ENCODE assay signal across 21 cellular contexts in genomic region chr11:11215944-11216343, GRCh38.
DNase-seq lines count a peak whose midpoint lies in the region; ATAC-seq and TF ChIP-seq lines count a peak whose summit lies in the region.
"Had no signal": no experiment of that assay in that cellular context is flagged by ENCODE, and none has a peak within 500 bp of the region (broad histone marks: within the 10 kb centered on the region; RNA-seq: fewer than 3 reads in every experiment).

No MANE protein-coding gene starts in this region.

- no peaks in the 10 kb centered on the region for H3K36me3 ChIP-seq in trophoblast cell (ENCODE audit: control insufficient read depth in 1 of 2, insufficient read depth in 2 of 2, low read length in 2 of 2)
- H3K36me3 ChIP-seq: pancreas, suprapubic skin had no signal

- no peaks in the 10 kb centered on the region for H3K27me3 Mint-ChIP-seq in stimulated activated naive CD8-positive, alpha-beta T cell treated with anti-CD3 and anti-CD28 coated beads, Interleukin-15, amount 100 ng/mL, for 72 hours
- H3K27me3 Mint-ChIP-seq: activated naive CD8-positive, alpha-beta T cell treated with anti-CD3 and anti-CD28 coated beads for 36 hours had no signal

- no peaks in the 10 kb centered on the region for H3K4me1 Mint-ChIP-seq in stimulated activated naive CD8-positive, alpha-beta T cell treated with anti-CD3 and anti-CD28 coated beads, Interleukin-15, amount 100 ng/mL, for 72 hours
- H3K4me1 Mint-ChIP-seq: activated naive CD8-positive, alpha-beta T cell treated with anti-CD3 and anti-CD28 coated beads for 36 hours; activated T-helper 17 cell treated with anti-CD3 and anti-CD28 coated beads, Interleukin-2, amount 50 U/mL, for 72 hours; naive thymus-derived CD4-positive, alpha-beta T cell had no signal

- no peak overlapping the region for H3K4ac ChIP-seq in trophoblast cell (ENCODE audit: low read depth, low read length)

- H3K14ac ChIP-seq in trophoblast cell (ENCODE audit: low read length): no peak overlapping the region

- no peak overlapping the region for H4K8ac ChIP-seq in trophoblast cell (ENCODE audit: low read depth, low read length)

- no peak for TF ChIP-seq RAD21 in Ishikawa (IDR thresholded peaks at IDR 0.05; ENCODE audit: low read depth)

- no peak for ATAC-seq in stimulated activated naive CD8-positive, alpha-beta T cell treated with anti-CD3 and anti-CD28 coated beads, Interleukin-15, amount 100 ng/mL, for 72 hours
- ATAC-seq: A549; activated T-helper 17 cell treated with anti-CD3 and anti-CD28 coated beads, Interleukin-2, amount 50 U/mL, for 72 hours; effector memory CD8-positive, alpha-beta T cell; naive thymus-derived CD4-positive, alpha-beta T cell; sciatic nerve had no signal

- H2BK5ac ChIP-seq in trophoblast cell (ENCODE audit: low read depth, low read length, poor library complexity): no peak overlapping the region

- no peak overlapping the region for H2AFZ ChIP-seq in trophoblast cell (ENCODE audit: insufficient read depth, low read length, poor library complexity)

- no peaks in the 10 kb centered on the region for H3K9me3 ChIP-seq in trophoblast cell (ENCODE audit: insufficient read depth, low read depth, low read length)
- H3K9me3 ChIP-seq: A549, pancreas, suprapubic skin had no signal

- H3K18ac ChIP-seq in trophoblast cell (ENCODE audit: low read length): no peak overlapping the region

- peak; percentile 50 to 54 for DNase-seq in NCI-H187 (lab: John Stamatoyannopoulos, UW)
- DNase-seq in NCI-H187 treated with DMSO at 0.1 percent for 48 hours (lab: John Stamatoyannopoulos, UW): no peak
- peak; percentile 52 for DNase-seq in SK-MEL-5 (ENCODE audit: low read depth, low spot score)
- DNase-seq in trophoblast cell: no peak
- DNase-seq in NCI-H2227 (lab: John Stamatoyannopoulos, UW; ENCODE audit: unreplicated experiment): no peak
- no peak for DNase-seq in stimulated activated naive CD8-positive, alpha-beta T cell treated with anti-CD3 and anti-CD28 coated beads, Interleukin-15, amount 100 ng/mL, for 72 hours
- DNase-seq in SK-N-DZ (ENCODE audit: low spot score): no peak
- DNase-seq: activated CD4-positive, alpha-beta T cell treated with anti-CD3 and anti-CD28 coated beads, Interleukin-2, amount 50 U/mL, for 1 hour; activated naive CD8-positive, alpha-beta T cell treated with anti-CD3 and anti-CD28 coated beads for 36 hours; effector memory CD8-positive, alpha-beta T cell; Karpas-422; mesendoderm; naive thymus-derived CD4-positive, alpha-beta T cell; NCI-H524 treated with DMSO at 0.1 percent for 48 hours; pancreas had no signal

- no peak overlapping the region for H3K27ac ChIP-seq in trophoblast cell (ENCODE audit: low read depth, low read length)
- H3K27ac ChIP-seq: A549, C4-2B, pancreas, suprapubic skin had no signal

- H2AK5ac ChIP-seq in trophoblast cell (ENCODE audit: low read length): no peak overlapping the region

- H2BK120ac ChIP-seq in trophoblast cell (ENCODE audit: insufficient read depth, low read length, poor library complexity): no peak overlapping the region

- H3K79me2 ChIP-seq in trophoblast cell (ENCODE audit: control insufficient read depth, insufficient read depth, low read length, poor library complexity): no peaks in the 10 kb centered on the region

- H3K4me2 ChIP-seq in trophoblast cell (ENCODE audit: low read length): no peak overlapping the region
- H3K4me2 ChIP-seq: A549 had no signal

- H3K23ac ChIP-seq in trophoblast cell (ENCODE audit: low read length): no peak overlapping the region

- no peaks in the 10 kb centered on the region for H3K9me3 Mint-ChIP-seq in stimulated activated naive CD8-positive, alpha-beta T cell treated with anti-CD3 and anti-CD28 coated beads, Interleukin-15, amount 100 ng/mL, for 72 hours
- H3K9me3 Mint-ChIP-seq: activated naive CD8-positive, alpha-beta T cell treated with anti-CD3 and anti-CD28 coated beads for 36 hours; activated T-helper 17 cell treated with anti-CD3 and anti-CD28 coated beads, Interleukin-2, amount 50 U/mL, for 72 hours; effector memory CD8-positive, alpha-beta T cell; naive thymus-derived CD4-positive, alpha-beta T cell had no signal

- no peaks in the 10 kb centered on the region for H3K27me3 ChIP-seq in trophoblast cell (ENCODE audit: insufficient read depth, low read length)
- H3K27me3 ChIP-seq: pancreas, suprapubic skin had no signal

- WGBS in trophoblast cell (ENCODE audit: extremely low coverage, insufficient coverage, insufficient read length): no CpG with 5 or more reads among the region's 3 CpGs

- peak overlapping the region; percentile 4 for H3K9ac ChIP-seq in trophoblast cell (ENCODE audit: low read length)

- in situ Hi-C loops in SK-MEL-5 (cut with HindIII; ENCODE audit: low pct_unique_long_range_greater_than_20kb, low sequenced_read_pairs): no loop called here

- no peak overlapping the region for H4K91ac ChIP-seq in trophoblast cell (ENCODE audit: low read depth, low read length)

- H3K79me1 ChIP-seq in trophoblast cell (ENCODE audit: low read length): no peaks in the 10 kb centered on the region

- TF ChIP-seq EP300 in Ishikawa (IDR thresholded peaks at IDR 0.05; ENCODE audit: borderline replicate concordance): no peak

- no peak overlapping the region for H4K12ac ChIP-seq in trophoblast cell (ENCODE audit: low read depth, low read length)

- no peaks in the 10 kb centered on the region for H3K4me1 ChIP-seq in trophoblast cell (ENCODE audit: control insufficient read depth in 1 of 2, insufficient read depth in 2 of 2, low read length in 2 of 2)
- H3K4me1 ChIP-seq: A549 had no signal

- H3K27ac Mint-ChIP-seq in stimulated activated naive CD8-positive, alpha-beta T cell treated with anti-CD3 and anti-CD28 coated beads, Interleukin-15, amount 100 ng/mL, for 72 hours: no peak overlapping the region
- H3K27ac Mint-ChIP-seq: activated naive CD8-positive, alpha-beta T cell treated with anti-CD3 and anti-CD28 coated beads for 36 hours; activated T-helper 17 cell treated with anti-CD3 and anti-CD28 coated beads, Interleukin-2, amount 50 U/mL, for 72 hours; effector memory CD8-positive, alpha-beta T cell; naive thymus-derived CD4-positive, alpha-beta T cell had no signal

- H2BK12ac ChIP-seq in trophoblast cell (ENCODE audit: low read length): no peak overlapping the region

- no peak overlapping the region for H3K4me3 Mint-ChIP-seq in stimulated activated naive CD8-positive, alpha-beta T cell treated with anti-CD3 and anti-CD28 coated beads, Interleukin-15, amount 100 ng/mL, for 72 hours
- H3K4me3 Mint-ChIP-seq: activated naive CD8-positive, alpha-beta T cell treated with anti-CD3 and anti-CD28 coated beads for 36 hours; activated T-helper 17 cell treated with anti-CD3 and anti-CD28 coated beads, Interleukin-2, amount 50 U/mL, for 72 hours; effector memory CD8-positive, alpha-beta T cell; naive thymus-derived CD4-positive, alpha-beta T cell had no signal

- peak overlapping the region; percentile 25 for H3K4me3 ChIP-seq in trophoblast cell (ENCODE audit: low read depth, low read length)
- H3K4me3 ChIP-seq: A549, pancreas, suprapubic skin had no signal

TF ChIP-seq in Ishikawa, 13 proteins besides CTCF, POLR2A, EP300 and RAD21:
- TF ChIP-seq TEAD4 (IDR thresholded peaks at IDR 0.05) (no peak), NFIC (IDR thresholded peaks at IDR 0.05) (peak; percentile 52; the same call in 1 of the 2 replicates), YY1 (IDR thresholded peaks at IDR 0.05; ENCODE audit: low read depth) (no peak), EGR1 (IDR thresholded peaks at IDR 0.05) (no peak), REST (IDR thresholded peaks at IDR 0.05; ENCODE audit: low read depth) (no peak), ZBTB7A (IDR thresholded peaks at IDR 0.05; ENCODE audit: low read depth) (0 out of 2 replicates have a peak, but pooled peaks have one; percentile 50), TAF1 (IDR thresholded peaks at IDR 0.05; ENCODE audit: low read depth) (no peak), CREB1 (IDR thresholded peaks at IDR 0.05; ENCODE audit: low read depth) (no peak), CEBPB (IDR thresholded peaks at IDR 0.05) (no peak)

Comparison
In these comparisons a context has a peak if more than half of its experiments do, and no peak if none do; other contexts are left out.
1. DNase-seq: peak in NCI-H187 (2 of 2) and SK-MEL-5 (single experiment); none in NCI-H187 treated with DMSO at 0.1 percent for 48 hours (single experiment), trophoblast cell (0 of 2), NCI-H2227 (single experiment), stimulated activated naive CD8-positive, alpha-beta T cell treated with anti-CD3 and anti-CD28 coated beads, Interleukin-15, amount 100 ng/mL, for 72 hours (0 of 2) and SK-N-DZ (single experiment).